1 cellular context compared by ENCODE assay signal in genomic region chr3:129530821-129531220, GRCh38.
TF ChIP-seq lines count a peak whose summit lies in the region.

No MANE protein-coding gene starts in this region.

TF ChIP-seq in IMR-90, 13 proteins besides CTCF, POLR2A, EP300 and RAD21:
- TF ChIP-seq MAZ (IDR thresholded peaks at IDR 0.05; ENCODE audit: borderline replicate concordance, low read depth, low read length) = no peak
- TF ChIP-seq MAFK (IDR thresholded peaks at IDR 0.05; ENCODE audit: low read depth, low read length) = no peak
- TF ChIP-seq RCOR1 (IDR thresholded peaks at IDR 0.05; ENCODE audit: insufficient replicate concordance, low read length) = no peak
- TF ChIP-seq CHD1 (IDR thresholded peaks at IDR 0.05; ENCODE audit: low read depth, low read length) = no peak
- no peak for TF ChIP-seq RFX5 (IDR thresholded peaks at IDR 0.05; ENCODE audit: low read depth, low read length)
- TF ChIP-seq NFE2L2 (IDR thresholded peaks at IDR 0.05; ENCODE audit: low read depth, low read length) = no peak
- no peak for TF ChIP-seq SMC3 (IDR thresholded peaks at IDR 0.05; ENCODE audit: low read depth, low read length)
- TF ChIP-seq MXI1 (IDR thresholded peaks at IDR 0.05; ENCODE audit: borderline replicate concordance, low read depth, low read length) = no peak
- no peak for TF ChIP-seq FOS (IDR thresholded peaks at IDR 0.05; ENCODE audit: low read depth, low read length)
- no peak for TF ChIP-seq CEBPB (IDR thresholded peaks at IDR 0.05; ENCODE audit: low read depth, low read length)
- no peak for TF ChIP-seq USF2 (IDR thresholded peaks at IDR 0.05; ENCODE audit: low read depth, low read length)
- TF ChIP-seq BHLHE40 (IDR thresholded peaks at IDR 0.05; ENCODE audit: low read depth, low read length) = no peak
- TF ChIP-seq ELK1 (IDR thresholded peaks at IDR 0.05; ENCODE audit: borderline replicate concordance, low read depth, low read length) = no peak
